In the genomic region with DNA sequence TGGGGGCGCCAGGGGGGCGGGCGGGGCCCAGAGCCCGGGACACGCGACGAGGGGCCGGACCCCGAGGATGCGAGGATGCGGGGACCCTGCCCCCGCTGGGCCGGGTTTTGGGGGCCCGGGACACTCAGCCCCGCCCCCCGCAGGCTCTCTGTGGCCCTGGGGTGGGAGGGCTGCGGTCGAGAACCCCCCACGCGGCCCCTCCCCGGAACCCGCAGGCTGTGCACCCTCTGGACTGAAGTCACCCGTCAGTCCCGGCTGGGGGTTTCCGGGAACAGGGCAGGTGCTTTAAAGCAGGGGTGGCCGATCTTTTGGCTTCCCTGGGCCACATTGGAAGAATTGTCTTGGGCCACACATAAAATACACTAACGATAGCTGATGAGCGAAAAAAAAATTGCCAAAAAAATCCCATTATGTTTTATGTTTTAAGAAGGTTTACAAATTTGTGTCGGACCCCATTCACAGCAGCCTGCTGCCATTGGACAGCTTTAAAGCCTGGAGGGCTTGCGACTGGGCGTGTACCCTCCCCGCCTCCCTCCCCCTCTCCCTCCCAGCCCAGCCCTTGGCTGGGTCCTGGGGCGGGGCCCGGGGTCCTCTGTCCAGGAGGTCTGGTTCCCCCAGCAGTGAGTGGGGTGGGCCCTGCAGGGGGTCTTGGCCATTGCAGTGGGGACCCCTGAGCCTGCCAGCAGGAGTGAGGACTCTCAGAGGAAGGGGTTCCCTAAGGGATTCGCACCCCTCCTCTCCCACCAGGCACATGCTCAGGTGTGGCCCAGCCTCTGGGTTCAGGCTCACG, we compare ENCODE assay signal across 8 cellular contexts. TPM values are rescaled to one million over a fixed set of nuclear protein-coding genes. Genes with fewer than 3 reads are reported as not detected.
DNase-seq lines count a peak whose midpoint lies in the region; ATAC-seq and TF ChIP-seq lines count a peak whose summit lies in the region.

No MANE protein-coding gene starts in this region.

- DNase-seq in Caco-2 (no peak), NOMO-1 treated with dmso at 0.1 percent for 144 hours (lab: John Stamatoyannopoulos, UW; ENCODE audit: unreplicated experiment) (no peak), globus pallidus (ENCODE audit: low spot score) (no peak), right atrium auricular region (ENCODE audit: low spot score) (no peak)
- peak; percentile 31 for DNase-seq in activated CD8-positive, alpha-beta memory T cell treated with anti-CD3 and anti-CD28 coated beads, Interleukin-2, amount 50 U/mL, for 24 hours (ENCODE audit: extremely low read depth)
- peak; percentile 90 for DNase-seq in natural killer cell treated with Interleukin-12 subunit alpha and Interleukin-12 subunit beta and Interleukin-15 and Interleukin-18, amount 100 ng/mL, for 72 hours (ENCODE audit: low spot score)

- intact Hi-C loops in Caco-2 (cut with micrococcal nuclease; ENCODE audit: unreplicated experiment), result no loop called here

- no peak overlapping the region for H3K27ac Mint-ChIP-seq in Caco-2 (ENCODE audit: unreplicated experiment)
- H3K27ac Mint-ChIP-seq in natural killer cell treated with Interleukin-12 subunit alpha and Interleukin-12 subunit beta and Interleukin-15 and Interleukin-18, amount 100 ng/mL, for 72 hours, result peak overlapping the region; percentile 66 to 79

- no peaks in the 10 kb centered on the region for H3K4me1 Mint-ChIP-seq in Caco-2 (ENCODE audit: low read depth, unreplicated experiment)
- peaks cover 0 to 6% of the 10 kb centered on the region in 2 donors for H3K4me1 Mint-ChIP-seq in natural killer cell treated with Interleukin-12 subunit alpha and Interleukin-12 subunit beta and Interleukin-15 and Interleukin-18, amount 100 ng/mL, for 72 hours (ENCODE audit: low read depth in 2 of 2)

- CTCF ChIA-PET in Caco-2 (lab: Charles Lee), result no interaction called here

- H3K4me1 ChIP-seq in Caco-2 (peaks cover 6% of the 10 kb centered on the region), HUES6 (ENCODE audit: control insufficient read depth, insufficient read depth, low read length) (peaks cover 6% of the 10 kb centered on the region; the same call in 1 of the 2 replicates), right atrium auricular region (peaks cover 0 to 8% of the 10 kb centered on the region in 2 donors)

- H3K27ac ChIP-seq in HUES6 (ENCODE audit: low read depth, low read length), result no peak overlapping the region
- no peak overlapping the region for H3K27ac ChIP-seq in right atrium auricular region

- peak; percentile 79 to 86 for ATAC-seq in natural killer cell treated with Interleukin-12 subunit alpha and Interleukin-12 subunit beta and Interleukin-15 and Interleukin-18, amount 100 ng/mL, for 72 hours
- ATAC-seq in SK-N-SH treated with all-trans-retinoic acid at 6 μM for 48 hours, result no peak

- no peaks in the 10 kb centered on the region for H3K36me3 ChIP-seq in Caco-2 (ENCODE audit: control insufficient read depth, insufficient read depth, low read length)
- no peaks in the 10 kb centered on the region for H3K36me3 ChIP-seq in HUES6 (ENCODE audit: control insufficient read depth, insufficient read depth, low read length)
- no peaks in the 10 kb centered on the region for H3K36me3 ChIP-seq in right atrium auricular region

- no peaks in the 10 kb centered on the region for H3K27me3 Mint-ChIP-seq in Caco-2 (ENCODE audit: insufficient read depth, unreplicated experiment)
- no peaks in the 10 kb centered on the region for H3K27me3 Mint-ChIP-seq in natural killer cell treated with Interleukin-12 subunit alpha and Interleukin-12 subunit beta and Interleukin-15 and Interleukin-18, amount 100 ng/mL, for 72 hours

- BruUV-seq in Caco-2 (replicated peaks; lab: Mats Ljungman, UMichigan), result no TSS peak

- H3K9ac ChIP-seq in HUES6 (ENCODE audit: low read length), result no peak overlapping the region

- no peak for TF ChIP-seq CTCF in Caco-2 (IDR thresholded peaks at IDR 0.05; ENCODE audit: insufficient read depth in 1 of 2, low read depth in 1 of 2, low read length in 1 of 2, severe bottlenecking in 1 of 2, unreplicated experiment in 1 of 2)
- no peak for TF ChIP-seq CTCF in right atrium auricular region (IDR thresholded peaks at IDR 0.05)

- H3K4me3 ChIP-seq in Caco-2 (ENCODE audit: low read depth, low read length) (peak overlapping the region; percentile 44), HUES6 (ENCODE audit: low read depth, low read length) (peak overlapping the region; percentile 23; the same call in 1 of the 2 replicates), right atrium auricular region (no peak overlapping the region)

- POLR2A ChIA-PET in Caco-2 (lab: Charles Lee), result interaction anchor here (1.1 to 1.3 kb wide), 2 partner anchors 13 to 25 kb away, joined by 6 to 7 read pairs; no protein-coding TSS in a partner anchor

- H3K9me3 ChIP-seq in Caco-2 (no peaks in the 10 kb centered on the region), HUES6 (ENCODE audit: control insufficient read depth, insufficient read depth, low read depth, low read length) (no peaks in the 10 kb centered on the region), right atrium auricular region (no peaks in the 10 kb centered on the region)

- H3K9me3 Mint-ChIP-seq in Caco-2 (ENCODE audit: unreplicated experiment), result no peaks in the 10 kb centered on the region
- no peaks in the 10 kb centered on the region for H3K9me3 Mint-ChIP-seq in natural killer cell treated with Interleukin-12 subunit alpha and Interleukin-12 subunit beta and Interleukin-15 and Interleukin-18, amount 100 ng/mL, for 72 hours

- H3K36me3 Mint-ChIP-seq in Caco-2 (ENCODE audit: insufficient read depth, unreplicated experiment), result no peaks in the 10 kb centered on the region
- no peaks in the 10 kb centered on the region for H3K36me3 Mint-ChIP-seq in natural killer cell treated with Interleukin-12 subunit alpha and Interleukin-12 subunit beta and Interleukin-15 and Interleukin-18, amount 100 ng/mL, for 72 hours

- no peaks in the 10 kb centered on the region for H3K27me3 ChIP-seq in Caco-2 (replicated peaks; ENCODE audit: control insufficient read depth, insufficient read depth, low read length)
- H3K27me3 ChIP-seq in HUES6 (ENCODE audit: control insufficient read depth, insufficient read depth, low read length), result peaks cover 3% of the 10 kb centered on the region; the same call in 1 of the 2 replicates
- H3K27me3 ChIP-seq in right atrium auricular region, result peaks cover 5 to 9% of the 10 kb centered on the region in 2 donors

- H3K4me3 Mint-ChIP-seq in Caco-2 (ENCODE audit: unreplicated experiment), result peak overlapping the region; percentile 54
- peak overlapping the region; percentile 68 for H3K4me3 Mint-ChIP-seq in natural killer cell treated with Interleukin-12 subunit alpha and Interleukin-12 subunit beta and Interleukin-15 and Interleukin-18, amount 100 ng/mL, for 72 hours

TF ChIP-seq in SK-N-SH treated with all-trans-retinoic acid at 6 μM for 48 hours, 23 proteins besides CTCF, POLR2A, EP300 and RAD21:
- TF ChIP-seq ZNF8 (CRISPR knock-in tag; IDR thresholded peaks at IDR 0.05), result no peak
- TF ChIP-seq BACH2 (CRISPR knock-in tag; IDR thresholded peaks at IDR 0.05; ENCODE audit: borderline replicate concordance), result no peak
- TF ChIP-seq, protein P1, sequence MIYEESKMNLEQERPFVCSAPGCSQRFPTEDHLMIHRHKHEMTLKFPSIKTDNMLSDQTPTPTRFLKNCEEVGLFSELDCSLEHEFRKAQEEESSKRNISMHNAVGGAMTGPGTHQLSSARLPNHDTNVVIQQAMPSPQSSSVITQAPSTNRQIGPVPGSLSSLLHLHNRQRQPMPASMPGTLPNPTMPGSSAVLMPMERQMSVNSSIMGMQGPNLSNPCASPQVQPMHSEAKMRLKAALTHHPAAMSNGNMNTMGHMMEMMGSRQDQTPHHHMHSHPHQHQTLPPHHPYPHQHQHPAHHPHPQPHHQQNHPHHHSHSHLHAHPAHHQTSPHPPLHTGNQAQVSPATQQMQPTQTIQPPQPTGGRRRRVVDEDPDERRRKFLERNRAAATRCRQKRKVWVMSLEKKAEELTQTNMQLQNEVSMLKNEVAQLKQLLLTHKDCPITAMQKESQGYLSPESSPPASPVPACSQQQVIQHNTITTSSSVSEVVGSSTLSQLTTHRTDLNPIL (CRISPR knock-in tag; IDR thresholded peaks at IDR 0.05; ENCODE audit: low read depth), result no peak
- TF ChIP-seq ZFP3 (CRISPR knock-in tag; IDR thresholded peaks at IDR 0.05), result no peak

RNA-seq across cellular contexts. Expression of gene C1orf159, which starts 21.6 kb away (rescaled TPM):
- total RNA-seq in Caco-2 (2022) (12.9 and 14.0 TPM in 2 replicates), right atrium auricular region (1 to 10 TPM; 4.4 to 4.6 TPM)
- 10 to 100 TPM; 18.6 to 37.1 TPM for total RNA-seq in natural killer cell treated with Interleukin-12 subunit alpha and Interleukin-12 subunit beta and Interleukin-15 and Interleukin-18, amount 100 ng/mL, for 72 hours

RNA-seq across cellular contexts. Expression of gene TTLL10, which starts 36.2 kb away (rescaled TPM):
- total RNA-seq in Caco-2 (2022) (0.29 and 1.2 TPM in 2 replicates), right atrium auricular region (not detected)
- under 1 TPM in 1 of 2 donors, not detected in 1; 0.31 TPM for total RNA-seq in natural killer cell treated with Interleukin-12 subunit alpha and Interleukin-12 subunit beta and Interleukin-15 and Interleukin-18, amount 100 ng/mL, for 72 hours

Comparison
In these comparisons a context has a peak if more than half of its experiments do, and no peak if none do; other contexts are left out.
1. DNase-seq: peak in activated CD8-positive, alpha-beta memory T cell treated with anti-CD3 and anti-CD28 coated beads, Interleukin-2, amount 50 U/mL, for 24 hours (single experiment) and natural killer cell treated with Interleukin-12 subunit alpha and Interleukin-12 subunit beta and Interleukin-15 and Interleukin-18, amount 100 ng/mL, for 72 hours (single experiment); none in Caco-2 (0 of 2), NOMO-1 treated with dmso at 0.1 percent for 144 hours (single experiment), globus pallidus (single experiment) and right atrium auricular region (single experiment).
2. H3K4me3 ChIP-seq: peak in Caco-2 (single experiment) and HUES6 (single experiment); none in right atrium auricular region (0 of 2).